Comparison of ENCODE assay signal across 27 cellular contexts in the genomic region with DNA sequence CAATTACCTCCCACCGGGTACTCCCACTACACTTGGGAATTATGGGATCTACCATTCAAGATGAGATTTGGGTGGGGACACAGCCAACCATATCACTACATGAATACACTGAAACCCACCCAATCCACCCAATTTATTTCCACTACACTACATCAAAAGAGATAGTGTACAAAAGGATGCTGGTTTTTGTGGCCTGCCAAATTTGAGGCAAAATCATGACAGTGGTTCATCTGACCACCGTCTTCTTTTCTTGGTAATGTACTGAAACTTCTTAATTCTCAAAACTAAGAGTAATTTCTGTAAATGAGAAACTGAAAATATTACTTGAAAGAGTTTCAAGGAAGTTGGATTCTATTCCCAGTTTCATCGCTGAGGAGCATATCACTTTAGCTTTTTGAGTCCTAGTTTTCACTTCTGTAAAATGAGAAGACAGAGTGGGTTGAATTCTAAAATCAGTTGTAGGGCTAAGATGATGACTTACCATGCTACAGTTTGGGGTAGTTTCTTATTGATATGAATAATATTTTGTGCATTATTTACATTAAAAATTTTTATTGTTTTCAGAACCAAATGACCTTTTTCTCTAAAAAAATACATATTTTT.
"Had no signal": no experiment of that assay in that cellular context is flagged by ENCODE, and none has a peak within 500 bp of the region (broad histone marks: within the 10 kb centered on the region; RNA-seq: fewer than 3 reads in every experiment).

No MANE protein-coding gene starts in this region.

- ATAC-seq: activated CD4-positive, alpha-beta T cell treated with anti-CD3 and anti-CD28 coated beads for 36 hours; activated naive CD4-positive, alpha-beta T cell treated with anti-CD3 and anti-CD28 coated beads, Interleukin-2, amount 50 U/mL, for 72 hours; activated T-cell treated with anti-CD3 and anti-CD28 coated beads, Interleukin-2, amount 50 U/mL, for 72 hours; esophagus mucosa; T-helper 17 cell had no signal

- DNase-seq: activated CD4-positive, alpha-beta memory T cell treated with anti-CD3 and anti-CD28 coated beads, Interleukin-2, amount 10 ng/mL, durations not matched to agents 7 days and 5 days; activated CD4-positive, alpha-beta T cell treated with anti-CD3 and anti-CD28 coated beads for 36 hours; activated CD4-positive, alpha-beta T cell treated with anti-CD3 and anti-CD28 coated beads, Interleukin-2, amount 10 ng/mL, durations not matched to agents 24 days and 14 days; activated CD4-positive, CD25-positive, alpha-beta regulatory T cell; activated CD4-positive, CD25-positive, alpha-beta regulatory T cell treated with anti-CD3 and anti-CD28 coated beads, Interleukin-2, amount 50 U/mL, for 72 hours; activated CD8-positive, alpha-beta memory T cell treated with anti-CD3 and anti-CD28 coated beads, Interleukin-2, amount 50 U/mL, for 48 hours; activated gamma-delta T cell; activated naive CD4-positive, alpha-beta T cell; activated naive CD4-positive, alpha-beta T cell treated with anti-CD3 and anti-CD28 coated beads, Interleukin-2, amount 10 ng/mL, durations not matched to agents 7 days and 5 days; activated naive CD8-positive, alpha-beta T cell treated with anti-CD3 and anti-CD28 coated beads, Interleukin-2, amount 10 ng/mL, durations not matched to agents 7 days and 5 days; activated T-cell treated with anti-CD3 and anti-CD28 coated beads for 4 hours; activated T-cell treated with anti-CD3 and anti-CD28 coated beads, Interleukin-2, amount 50 U/mL, for 24 hours; activated T-cell treated with anti-CD3 and anti-CD28 coated beads, Interleukin-2, amount 50 U/mL, for 72 hours; central memory CD4-positive, alpha-beta T cell; dorsolateral prefrontal cortex; effector memory CD4-positive, alpha-beta T cell; endodermal cell; foreskin fibroblast; head of caudate nucleus; T-helper 17 cell; T1000 had no signal

- H3K4me3 ChIP-seq: ascending aorta, breast epithelium, cardiac muscle cell, coronary artery, dorsolateral prefrontal cortex had no signal
